9 cellular contexts compared by ENCODE assay signal in the genomic region with DNA sequence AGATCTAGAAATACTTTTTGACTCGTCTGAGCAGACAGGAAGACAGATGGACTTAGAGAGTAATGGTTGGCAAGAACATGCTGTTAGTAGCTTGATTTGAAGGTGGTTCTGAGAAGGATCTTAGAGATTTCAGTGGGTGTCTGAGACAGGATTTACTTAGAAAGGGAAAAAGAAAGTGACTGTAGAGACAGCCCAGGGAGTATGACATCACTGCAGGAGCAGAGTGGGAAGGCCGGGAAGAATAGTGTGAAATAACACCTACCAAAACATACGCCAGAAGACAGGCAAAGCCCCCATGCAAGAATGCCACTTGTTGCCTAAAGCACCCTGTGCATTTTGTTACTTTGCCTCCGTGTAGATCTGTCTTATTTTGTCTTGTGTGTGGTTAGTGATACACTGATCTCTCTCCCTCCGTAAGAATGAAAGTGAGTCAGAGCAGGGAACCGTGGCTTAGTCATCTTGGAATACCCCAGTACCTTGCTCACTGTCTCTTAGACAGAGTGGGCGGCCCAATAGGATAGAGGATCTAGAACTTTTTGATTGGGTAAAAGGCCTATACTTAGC.
DNase-seq lines count a peak whose midpoint lies in the region; ATAC-seq and TF ChIP-seq lines count a peak whose summit lies in the region.
"Had no signal": no experiment of that assay in that cellular context is flagged by ENCODE, and none has a peak within 500 bp of the region (broad histone marks: within the 10 kb centered on the region; RNA-seq: fewer than 3 reads in every experiment).

No MANE protein-coding gene starts in this region.

- peak; percentile 2 for DNase-seq in activated gamma-delta T cell treated with anti-CD3 and anti-CD28 coated beads, Interleukin-2, amount 50 U/mL, for 16 hours (ENCODE audit: low read depth)
- DNase-seq in activated gamma-delta T cell (lab: John Stamatoyannopoulos, UW) (no peak), RWPE2 (ENCODE audit: low spot score) (peak; percentile 71), choroid plexus epithelial cell (ENCODE audit: low read depth) (peak; percentile 96), mucosa of gallbladder (ENCODE audit: low spot score) (peak; percentile 27), OCI-M2 (lab: John Stamatoyannopoulos, UW; ENCODE audit: unreplicated experiment) (no peak)
- DNase-seq in stimulated activated naive B cell treated with anti-CD40 and anti-IgM and Interleukin-4, amounts not matched to agents 10 μg/mL and 1 μg/mL and 100 μg/mL, for 72 hours = no peak
- DNase-seq: DND-41 had no signal

- H3K4me3 Mint-ChIP-seq in stimulated activated naive B cell treated with anti-CD40 and anti-IgM and Interleukin-4, amounts not matched to agents 10 μg/mL and 1 μg/mL and 100 μg/mL, for 72 hours = no peak overlapping the region

- H3K27ac ChIP-seq in RWPE2 (ENCODE audit: poor library complexity, severe bottlenecking) = peak overlapping the region; percentile 63

- TF ChIP-seq CTCF in RWPE2 (IDR thresholded peaks at IDR 0.05; ENCODE audit: poor library complexity, severe bottlenecking) (no peak), choroid plexus epithelial cell (conservative IDR thresholded peaks at IDR 0.05; ENCODE audit: low read depth, low read length) (no peak)

- H3K9me3 ChIP-seq in RWPE2 (ENCODE audit: severe bottlenecking) = no peaks in the 10 kb centered on the region

- peak overlapping the region; percentile 10 for H3K27ac Mint-ChIP-seq in stimulated activated naive B cell treated with anti-CD40 and anti-IgM and Interleukin-4, amounts not matched to agents 10 μg/mL and 1 μg/mL and 100 μg/mL, for 72 hours

- peaks cover 0 to 2% of the 10 kb centered on the region in 2 donors for H3K36me3 Mint-ChIP-seq in stimulated activated naive B cell treated with anti-CD40 and anti-IgM and Interleukin-4, amounts not matched to agents 10 μg/mL and 1 μg/mL and 100 μg/mL, for 72 hours

- H3K9me3 Mint-ChIP-seq in stimulated activated naive B cell treated with anti-CD40 and anti-IgM and Interleukin-4, amounts not matched to agents 10 μg/mL and 1 μg/mL and 100 μg/mL, for 72 hours = peaks cover 0 to 6% of the 10 kb centered on the region in 2 donors

- no peaks in the 10 kb centered on the region for H3K27me3 ChIP-seq in RWPE2 (ENCODE audit: insufficient read depth, poor library complexity, severe bottlenecking)

- H3K4me1 Mint-ChIP-seq in stimulated activated naive B cell treated with anti-CD40 and anti-IgM and Interleukin-4, amounts not matched to agents 10 μg/mL and 1 μg/mL and 100 μg/mL, for 72 hours = peaks cover 9 to 10% of the 10 kb centered on the region in 2 donors

- peak; percentile 100 for ATAC-seq in RWPE2 (ENCODE audit: low read depth)
- ATAC-seq in stimulated activated naive B cell treated with anti-CD40 and anti-IgM and Interleukin-4, amounts not matched to agents 10 μg/mL and 1 μg/mL and 100 μg/mL, for 72 hours (replicated peaks) = peak; percentile 78 to 97
- ATAC-seq in HG02840 (IDR thresholded peaks at IDR 0.05; ENCODE audit: low FRiP score, unreplicated experiment) = no peak

- peak overlapping the region; percentile 15 for H3K4me3 ChIP-seq in RWPE2 (ENCODE audit: severe bottlenecking)
- peak overlapping the region; percentile 54 for H3K4me3 ChIP-seq in choroid plexus epithelial cell (ENCODE audit: low read depth, low read length)

- H3K27me3 Mint-ChIP-seq in stimulated activated naive B cell treated with anti-CD40 and anti-IgM and Interleukin-4, amounts not matched to agents 10 μg/mL and 1 μg/mL and 100 μg/mL, for 72 hours = no peaks in the 10 kb centered on the region

- H3K36me3 ChIP-seq in RWPE2 (ENCODE audit: low read depth) = no peaks in the 10 kb centered on the region

- H3K4me1 ChIP-seq in RWPE2 (ENCODE audit: insufficient read depth, poor library complexity, severe bottlenecking) = peaks cover 10% of the 10 kb centered on the region

Comparison
In these comparisons a context has a peak if more than half of its experiments do, and no peak if none do; other contexts are left out.
1. DNase-seq: peak in activated gamma-delta T cell treated with anti-CD3 and anti-CD28 coated beads, Interleukin-2, amount 50 U/mL, for 16 hours (single experiment), RWPE2 (single experiment), choroid plexus epithelial cell (single experiment) and mucosa of gallbladder (single experiment); none in activated gamma-delta T cell (single experiment), stimulated activated naive B cell treated with anti-CD40 and anti-IgM and Interleukin-4, amounts not matched to agents 10 μg/mL and 1 μg/mL and 100 μg/mL, for 72 hours (single experiment) and OCI-M2 (single experiment).